In genomic region chr12:20475542-20475941, GRCh38 we compare ENCODE assay signal across 29 cellular contexts.
DNase-seq lines count a peak whose midpoint lies in the region; ATAC-seq, FAIRE-seq and TF ChIP-seq lines count a peak whose summit lies in the region.
"Had no signal": no experiment of that assay in that cellular context is flagged by ENCODE, and none has a peak within 500 bp of the region (broad histone marks: within the 10 kb centered on the region; RNA-seq: fewer than 3 reads in every experiment).

No MANE protein-coding gene starts in this region.

- H3K4me3 ChIP-seq in GM23248: no peak overlapping the region
- peak overlapping the region; percentile 44 for H3K4me3 ChIP-seq in adipocyte (ENCODE audit: low read length)
- H3K4me3 ChIP-seq in fibroblast of mammary gland (ENCODE audit: control insufficient read depth, low read depth, low read length): no peak overlapping the region
- no peak overlapping the region for H3K4me3 ChIP-seq in small intestine (ENCODE audit: low read depth in 1 of 2, low read length in 2 of 2)
- H3K4me3 ChIP-seq: BLaER1 treated with 17β-estradiol and CSF1 and Interleukin-3, amounts not matched to agents 10 nM and 100 nM; body of pancreas; esophagus muscularis mucosa; skin epidermis had no signal

- H3K9ac ChIP-seq in GM23248 (no peak overlapping the region), adipocyte (ENCODE audit: low read length) (peak overlapping the region; percentile 5)
- H3K9ac ChIP-seq: BLaER1 treated with 17β-estradiol and CSF1 and Interleukin-3, amounts not matched to agents 10 nM and 100 nM had no signal

- no peaks in the 10 kb centered on the region for H3K79me2 ChIP-seq in GM23248 (ENCODE audit: insufficient read depth)

- no peak overlapping the region for H3K27ac ChIP-seq in GM23248
- H3K27ac ChIP-seq in small intestine (ENCODE audit: low read depth in 1 of 2, low read length in 1 of 2): no peak overlapping the region
- H3K27ac ChIP-seq: BLaER1 treated with 17β-estradiol and CSF1 and Interleukin-3, amounts not matched to agents 10 nM and 100 nM; body of pancreas; RWPE1; skin epidermis had no signal

- H3F3A ChIP-seq in GM23248 (ENCODE audit: insufficient read depth): no peaks in the 10 kb centered on the region

- no peaks in the 10 kb centered on the region for H3K36me3 ChIP-seq in GM23248 (ENCODE audit: low read depth)
- H3K36me3 ChIP-seq in adipocyte (ENCODE audit: control insufficient read depth, insufficient read depth, low read length, severe bottlenecking): no peaks in the 10 kb centered on the region
- no peaks in the 10 kb centered on the region for H3K36me3 ChIP-seq in small intestine (ENCODE audit: control insufficient read depth in 2 of 2, insufficient read depth in 2 of 2, low read length in 2 of 2)
- H3K36me3 ChIP-seq: BLaER1 treated with 17β-estradiol and CSF1 and Interleukin-3, amounts not matched to agents 10 nM and 100 nM; esophagus muscularis mucosa had no signal

- H3K9me3 ChIP-seq in GM23248 (ENCODE audit: low read depth): no peaks in the 10 kb centered on the region
- H3K9me3 ChIP-seq in adipocyte (ENCODE audit: control insufficient read depth, low read length): no peaks in the 10 kb centered on the region
- H3K9me3 ChIP-seq in small intestine (ENCODE audit: control insufficient read depth, low read depth): no peaks in the 10 kb centered on the region
- H3K9me3 ChIP-seq: BLaER1 treated with 17β-estradiol and CSF1 and Interleukin-3, amounts not matched to agents 10 nM and 100 nM; body of pancreas; Caco-2; esophagus muscularis mucosa had no signal

- no peak for ATAC-seq in GM19397 (IDR thresholded peaks at IDR 0.05; ENCODE audit: unreplicated experiment)
- ATAC-seq: activated T-helper 17 cell treated with anti-CD3 and anti-CD28 coated beads, Interleukin-2, amount 50 U/mL, for 72 hours; body of pancreas; stimulated activated memory B cell treated with anti-CD40 and anti-IgM and Interleukin-4, amounts not matched to agents 10 μg/mL and 1 μg/mL and 100 μg/mL, for 72 hours had no signal

- in situ Hi-C loops in GM23248 (cut with MboI): no loop called here

- H3K4me1 ChIP-seq in GM23248 (ENCODE audit: insufficient read depth) (no peaks in the 10 kb centered on the region), adipocyte (ENCODE audit: control insufficient read depth, insufficient read depth, low read length) (peaks cover 15% of the 10 kb centered on the region), small intestine (ENCODE audit: control insufficient read depth in 2 of 2, insufficient read depth in 1 of 2, low read depth in 1 of 2, low read length in 1 of 2) (no peaks in the 10 kb centered on the region)
- H3K4me1 ChIP-seq: BLaER1 treated with 17β-estradiol and CSF1 and Interleukin-3, amounts not matched to agents 10 nM and 100 nM; body of pancreas; Caco-2 had no signal

- H3K4me2 ChIP-seq in GM23248 (ENCODE audit: unreplicated experiment): no peak overlapping the region
- H3K4me2 ChIP-seq: BLaER1 treated with 17β-estradiol and CSF1 and Interleukin-3, amounts not matched to agents 10 nM and 100 nM had no signal

- H3K9me2 ChIP-seq in GM23248 (ENCODE audit: insufficient read depth): no peaks in the 10 kb centered on the region

- no peak for FAIRE-seq in small intestine (lab: Jason Lieb, UNC)
- FAIRE-seq: GM12891, urothelium cell line had no signal

- WGBS in GM23248 (ENCODE audit: low coverage in 1 of 2, low lambda C conversion rate in 2 of 2, missing lambda C conversion rate in 2 of 2), 2 experiments: 74 to 78% methylated on average over 5 of the region's 5 CpGs
- 44 to 59% (median 51%) methylated on average over 5 of the region's 5 CpGs for WGBS in small intestine, 3 donors

- H4K20me1 ChIP-seq in GM23248 (ENCODE audit: insufficient read depth): no peaks in the 10 kb centered on the region
- H4K20me1 ChIP-seq: BLaER1 treated with 17β-estradiol and CSF1 and Interleukin-3, amounts not matched to agents 10 nM and 100 nM had no signal

- peak overlapping the region; percentile 29; the same call in 1 of the 2 replicates for H2AFZ ChIP-seq in GM23248

- no peak for TF ChIP-seq CTCF in fibroblast of mammary gland (conservative IDR thresholded peaks at IDR 0.05; ENCODE audit: control insufficient read depth, insufficient read depth, low read depth, low read length)

- H3K27me3 ChIP-seq in GM23248 (replicated peaks; ENCODE audit: insufficient read depth) (no peaks in the 10 kb centered on the region), adipocyte (replicated peaks; ENCODE audit: control insufficient read depth, insufficient read depth, low read length) (no peaks in the 10 kb centered on the region), small intestine (ENCODE audit: control insufficient read depth in 2 of 2, insufficient read depth in 2 of 2, low read length in 2 of 2) (no peaks in the 10 kb centered on the region)
- H3K27me3 ChIP-seq: BLaER1 treated with 17β-estradiol and CSF1 and Interleukin-3, amounts not matched to agents 10 nM and 100 nM; body of pancreas; esophagus muscularis mucosa had no signal

- DNase-seq in GM23248 (no peak), adipocyte (ENCODE audit: low read depth) (peak; percentile 29), fibroblast of mammary gland (ENCODE audit: low read depth) (peak; percentile 32), small intestine (peak; percentile 38), activated T-cell treated with anti-CD3 and anti-CD28 coated beads for 4 hours (no peak)
- DNase-seq in stimulated activated CD4-positive, alpha-beta T cell treated with anti-CD3 and anti-CD28 coated beads, Interleukin-2, amount 100 ng/mL, for 24 hours: no peak
- DNase-seq: activated B cell treated with CpG ODN at 0.5 μM for 24 hours; activated CD4-positive, alpha-beta T cell treated with anti-CD3 and anti-CD28 coated beads, Interleukin-2, amount 50 U/mL, for 4 hours; activated naive CD8-positive, alpha-beta T cell treated with anti-CD3 and anti-CD28 coated beads for 36 hours; body of pancreas; Caco-2; cortex of kidney; DND-41; endodermal cell; glutamatergic neuron; NCI-H1105; NCI-H2029 treated with DMSO at 0.1 percent for 48 hours; NCI-H2227 treated with DMSO at 0.1 percent for 48 hours; NCI-H69; stimulated activated CD4-positive, alpha-beta T cell treated with anti-CD3 and anti-CD28 coated beads, Interleukin-2, amount 100 ng/mL, for 48 hours had no signal

Comparison
In these comparisons a context has a peak if more than half of its experiments do, and no peak if none do; other contexts are left out.
1. DNase-seq: peak in adipocyte (single experiment), fibroblast of mammary gland (single experiment) and small intestine (single experiment); none in GM23248 (single experiment), activated T-cell treated with anti-CD3 and anti-CD28 coated beads for 4 hours (single experiment) and stimulated activated CD4-positive, alpha-beta T cell treated with anti-CD3 and anti-CD28 coated beads, Interleukin-2, amount 100 ng/mL, for 24 hours (0 of 2).